ENCODE assay signal across 13 cellular contexts in the genomic region with DNA sequence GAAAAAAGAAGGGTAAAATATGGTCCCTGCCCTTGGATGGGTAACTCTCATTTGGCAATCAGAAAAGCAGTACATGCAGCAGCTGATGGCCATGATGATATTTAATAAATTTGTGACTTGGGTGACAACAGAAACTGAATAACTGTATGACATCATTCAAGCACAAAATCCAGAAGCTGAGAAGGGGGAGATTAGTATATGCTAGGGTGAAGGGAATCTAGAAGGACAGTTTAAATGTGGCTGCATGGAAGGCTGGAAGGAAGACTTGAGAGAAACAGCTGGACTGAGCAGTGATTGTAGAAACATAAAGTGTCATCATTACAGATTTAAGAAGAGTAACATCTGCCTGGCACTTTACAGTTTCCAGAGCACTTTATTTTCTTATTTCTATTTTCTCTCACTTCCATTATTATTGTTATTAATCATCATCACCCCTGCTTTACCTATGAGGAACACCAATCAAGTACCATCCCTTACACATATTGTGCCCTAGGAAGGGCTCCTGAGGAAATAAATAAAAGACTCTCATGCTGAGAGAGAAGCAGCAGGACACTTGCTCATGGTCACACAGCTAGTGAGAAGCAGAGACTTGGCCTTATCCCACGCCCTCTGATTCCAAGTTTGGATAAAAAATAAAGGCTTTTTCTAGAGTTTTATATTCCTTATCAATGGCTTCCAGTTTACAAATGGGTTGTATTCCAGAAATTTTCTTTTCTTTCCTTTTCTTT.
DNase-seq lines count a peak whose midpoint lies in the region; ATAC-seq and TF ChIP-seq lines count a peak whose summit lies in the region.
"Had no signal": no experiment of that assay in that cellular context is flagged by ENCODE, and none has a peak within 500 bp of the region (broad histone marks: within the 10 kb centered on the region; RNA-seq: fewer than 3 reads in every experiment).

No MANE protein-coding gene starts in this region.

- H3K27me3 ChIP-seq in PC-9 (ENCODE audit: insufficient read depth, low read depth) (no peaks in the 10 kb centered on the region), psoas muscle (ENCODE audit: insufficient read depth in 3 of 3, low read length in 2 of 3) (no peaks in the 10 kb centered on the region)

- H3K9me3 ChIP-seq in PC-9 (ENCODE audit: insufficient read depth, low read depth) (no peaks in the 10 kb centered on the region), psoas muscle (no peaks in the 10 kb centered on the region)

- H3K4me1 ChIP-seq in PC-9 (replicated peaks; ENCODE audit: insufficient read depth) (peaks cover 68% of the 10 kb centered on the region), psoas muscle (peaks cover 21% of the 10 kb centered on the region)

- H4K20me1 ChIP-seq in PC-9 (ENCODE audit: insufficient read depth) = no peaks in the 10 kb centered on the region

- peak overlapping the region; percentile 14 for H3K4me2 ChIP-seq in PC-9

- no peak overlapping the region for H3K4me3 ChIP-seq in PC-9
- H3K4me3 ChIP-seq in fibroblast of mammary gland (ENCODE audit: control insufficient read depth, low read depth, low read length) = no peak overlapping the region
- H3K4me3 ChIP-seq in psoas muscle = no peak overlapping the region

- CTCF ChIA-PET in PC-9 (lab: Charles Lee) = interaction anchor here (0.5 kb wide), 1 partner anchor 1825 kb away, joined by 3 read pairs; no protein-coding TSS in a partner anchor

- WGBS in psoas muscle, 3 donors = 72 to 81% (median 75%) methylated on average over 1 of the region's 1 CpG

- POLR2A ChIA-PET in PC-9 (lab: Charles Lee; ENCODE audit: unreplicated experiment) = no interaction called here

- H3K79me2 ChIP-seq in PC-9 (ENCODE audit: low read depth) = peaks cover 21% of the 10 kb centered on the region

- peaks cover 34% of the 10 kb centered on the region for H3F3A ChIP-seq in PC-9 (ENCODE audit: insufficient read depth, low read depth)

- DNase-seq in EH (ENCODE audit: low read depth) = peak; percentile 50
- no peak for DNase-seq in PC-9
- DNase-seq in fibroblast of mammary gland (ENCODE audit: low read depth) = peak; percentile 55
- DNase-seq in psoas muscle = no peak
- no peak for DNase-seq in effector CD4-positive, alpha-beta T cell
- DNase-seq in activated effector memory CD4-positive, alpha-beta T cell treated with Interleukin-2 at 50 U/mL for 16 hours = no peak
- DNase-seq in omental fat pad (ENCODE audit: low spot score) = no peak
- DNase-seq: activated gamma-delta T cell; islet precursor cell; NCI-H1092 treated with DMSO at 0.1 percent for 48 hours; stimulated activated CD4-positive, alpha-beta T cell treated with anti-CD3 and anti-CD28 coated beads, Interleukin-4, amount 100 ng/mL, for 4 hours had no signal

- intact Hi-C loops in PC-9 (cut with micrococcal nuclease; ENCODE audit: unreplicated experiment) = loop anchor here (1.0 kb wide), 1 partner anchor 18 kb away; no protein-coding TSS in a partner anchor
- intact Hi-C loops in psoas muscle (cut with DNase I) = no loop called here

- H3K9me2 ChIP-seq in PC-9 (ENCODE audit: insufficient read depth) = no peaks in the 10 kb centered on the region

- H2AFZ ChIP-seq in PC-9 = no peak overlapping the region

- TF ChIP-seq CTCF in PC-9 (conservative IDR thresholded peaks at IDR 0.05) (no peak), fibroblast of mammary gland (conservative IDR thresholded peaks at IDR 0.05; ENCODE audit: control insufficient read depth, insufficient read depth, low read depth, low read length) (no peak), psoas muscle (IDR thresholded peaks at IDR 0.05) (no peak), omental fat pad (IDR thresholded peaks at IDR 0.05) (no peak)

- BruUV-seq in PC-9 (replicated peaks; lab: Mats Ljungman, UMichigan) = no TSS peak

- ATAC-seq in psoas muscle (peak in 3 of 4 donors; percentile 13 to 37 (median 31)), GM19351 (IDR thresholded peaks at IDR 0.05; ENCODE audit: unreplicated experiment) (no peak), omental fat pad (ENCODE audit: low FRiP score) (no peak)

- H3K27ac ChIP-seq in PC-9 (peak overlapping the region; percentile 96), psoas muscle (peak overlapping the region; percentile 71)
- H3K27ac ChIP-seq: VCaP had no signal

- H3K36me3 ChIP-seq in PC-9 (ENCODE audit: low read depth) (0 out of 2 replicates have a peak, but pooled peaks cover 7% of the 10 kb centered on the region), psoas muscle (ENCODE audit: insufficient read depth in 1 of 2, low read depth in 1 of 2) (no peaks in the 10 kb centered on the region)

Comparison
In these comparisons a context has a peak if more than half of its experiments do, and no peak if none do; other contexts are left out.
1. DNase-seq: peak in EH (single experiment) and fibroblast of mammary gland (single experiment); none in PC-9 (0 of 2), psoas muscle (0 of 2), effector CD4-positive, alpha-beta T cell (single experiment), activated effector memory CD4-positive, alpha-beta T cell treated with Interleukin-2 at 50 U/mL for 16 hours (single experiment) and omental fat pad (single experiment).
2. ATAC-seq: peak in psoas muscle (3 of 4); none in GM19351 (single experiment) and omental fat pad (single experiment).